Comparison of ENCODE assay signal across 18 cellular contexts in genomic region chr2:88857274-88857741, GRCh38.
DNase-seq lines count a peak whose midpoint lies in the region; TF ChIP-seq lines count a peak whose summit lies in the region.
"Had no signal": no experiment of that assay in that cellular context is flagged by ENCODE, and none has a peak within 500 bp of the region (broad histone marks: within the 10 kb centered on the region; RNA-seq: fewer than 3 reads in every experiment).

No MANE protein-coding gene starts in this region.

- CTCF ChIA-PET in OCI-LY7 (lab: Charles Lee; ENCODE audit: unreplicated experiment), result interaction anchor here (3.4 kb wide), 1 partner anchor 26 kb away, joined by 17 read pairs; no protein-coding TSS in a partner anchor

- H3K4me3 ChIP-seq in OCI-LY7 (ENCODE audit: low read depth, low read length, poor library complexity, severe bottlenecking), result peak overlapping the region; percentile 100
- no peak overlapping the region for H3K4me3 ChIP-seq in iPS-20b (ENCODE audit: low read length)
- H3K4me3 ChIP-seq: body of pancreas, pancreas had no signal

- peaks cover 57% of the 10 kb centered on the region for H3K4me1 ChIP-seq in OCI-LY7 (ENCODE audit: insufficient read depth, low read length, poor library complexity, severe bottlenecking)
- peaks cover 15% of the 10 kb centered on the region; the same call in 1 of the 2 replicates for H3K4me1 ChIP-seq in iPS-20b (ENCODE audit: insufficient read depth, low read length)

- H4K20me1 ChIP-seq in OCI-LY7 (ENCODE audit: insufficient read depth, low read length), result peaks cover 4% of the 10 kb centered on the region; the same call in 1 of the 2 replicates

- H3K4me2 ChIP-seq in OCI-LY7 (ENCODE audit: low read length), result peak overlapping the region; percentile 77

- POLR2A ChIA-PET in OCI-LY7 (lab: Charles Lee), result interaction anchor here (1.1 to 27.8 kb wide), 5 partner anchors 17 to 118 kb away, joined by 3 to 2147 read pairs (median 232); no protein-coding TSS in a partner anchor

- no TSS peak for BruUV-seq in OCI-LY7 (replicated peaks; lab: Mats Ljungman, UMichigan)

- no peak overlapping the region for H2AFZ ChIP-seq in OCI-LY7 (ENCODE audit: low read length)

- H3K9ac ChIP-seq in iPS-20b (ENCODE audit: low read depth, low read length), result no peak overlapping the region

- H3K9me2 ChIP-seq in OCI-LY7 (ENCODE audit: insufficient read depth, low read length), result no peaks in the 10 kb centered on the region

- H3K27me3 ChIP-seq in iPS-20b (ENCODE audit: insufficient read depth, low read length), result no peaks in the 10 kb centered on the region
- H3K27me3 ChIP-seq: body of pancreas, esophagus squamous epithelium, pancreas had no signal

- no peaks in the 10 kb centered on the region for H3K9me3 ChIP-seq in OCI-LY7 (ENCODE audit: low read length)
- H3K9me3 ChIP-seq in iPS-20b (ENCODE audit: insufficient read depth, low read depth, low read length), result no peaks in the 10 kb centered on the region
- H3K9me3 ChIP-seq: body of pancreas, esophagus squamous epithelium, pancreas had no signal

- H3K36me3 ChIP-seq in OCI-LY7 (ENCODE audit: insufficient read depth, low read length), result peaks cover 56% of the 10 kb centered on the region
- H3K36me3 ChIP-seq in iPS-20b (ENCODE audit: insufficient read depth, low read depth, low read length), result no peaks in the 10 kb centered on the region
- H3K36me3 ChIP-seq: esophagus squamous epithelium, pancreas had no signal

- DNase-seq in SIG-M5 treated with dmso at 0.1 percent for 504 hours (lab: John Stamatoyannopoulos, UW; ENCODE audit: unreplicated experiment) (peak; percentile 100), SIG-M5 (lab: John Stamatoyannopoulos, UW) (no peak), OCI-LY7 (ENCODE audit: low spot score) (peak; percentile 79), HT-29 (ENCODE audit: low spot score) (no peak), NCI-H2107 (lab: John Stamatoyannopoulos, UW) (no peak)
- no peak for DNase-seq in activated CD4-positive, alpha-beta T cell treated with anti-CD3 and anti-CD28 coated beads for 1 hour
- DNase-seq in stimulated activated naive CD4-positive, alpha-beta T cell treated with Interleukin-2 at 50 U/mL for 16 hours (lab: John Stamatoyannopoulos, UW), result no peak
- DNase-seq: activated CD4-positive, alpha-beta T cell treated with anti-CD3 and anti-CD28 coated beads for 4 hours; activated CD8-positive, alpha-beta memory T cell treated with anti-CD3 and anti-CD28 coated beads, Interleukin-2, amount 50 U/mL, for 48 hours; activated naive CD4-positive, alpha-beta T cell treated with anti-CD3 and anti-CD28 coated beads, Interleukin-2, amount 50 U/mL, for 16 hours; CD8-positive, alpha-beta T cell; esophagus squamous epithelium; NCI-H2029 treated with DMSO at 0.1 percent for 48 hours; NCI-H82; T-helper 17 cell had no signal

- TF ChIP-seq CTCF in OCI-LY7 (conservative IDR thresholded peaks at IDR 0.05; ENCODE audit: low read length), result no peak

- H3K27ac ChIP-seq in OCI-LY7 (ENCODE audit: low read depth, low read length, poor library complexity, severe bottlenecking) (peak overlapping the region; percentile 100), iPS-20b (ENCODE audit: low read length) (peak overlapping the region; percentile 4)
- H3K27ac ChIP-seq: esophagus squamous epithelium had no signal

- intact Hi-C loops in OCI-LY7 (cut with micrococcal nuclease; ENCODE audit: unreplicated experiment), result no loop called here

- peaks cover 60% of the 10 kb centered on the region for H3K79me2 ChIP-seq in OCI-LY7 (ENCODE audit: insufficient read depth, low read depth, low read length)

Comparison
In these comparisons a context has a peak if more than half of its experiments do, and no peak if none do; other contexts are left out.
1. DNase-seq: peak in SIG-M5 treated with dmso at 0.1 percent for 504 hours (single experiment) and OCI-LY7 (single experiment); none in SIG-M5 (single experiment), HT-29 (single experiment), NCI-H2107 (single experiment), activated CD4-positive, alpha-beta T cell treated with anti-CD3 and anti-CD28 coated beads for 1 hour (single experiment) and stimulated activated naive CD4-positive, alpha-beta T cell treated with Interleukin-2 at 50 U/mL for 16 hours (single experiment).